Comparison of ENCODE assay signal across 20 cellular contexts in the genomic region with DNA sequence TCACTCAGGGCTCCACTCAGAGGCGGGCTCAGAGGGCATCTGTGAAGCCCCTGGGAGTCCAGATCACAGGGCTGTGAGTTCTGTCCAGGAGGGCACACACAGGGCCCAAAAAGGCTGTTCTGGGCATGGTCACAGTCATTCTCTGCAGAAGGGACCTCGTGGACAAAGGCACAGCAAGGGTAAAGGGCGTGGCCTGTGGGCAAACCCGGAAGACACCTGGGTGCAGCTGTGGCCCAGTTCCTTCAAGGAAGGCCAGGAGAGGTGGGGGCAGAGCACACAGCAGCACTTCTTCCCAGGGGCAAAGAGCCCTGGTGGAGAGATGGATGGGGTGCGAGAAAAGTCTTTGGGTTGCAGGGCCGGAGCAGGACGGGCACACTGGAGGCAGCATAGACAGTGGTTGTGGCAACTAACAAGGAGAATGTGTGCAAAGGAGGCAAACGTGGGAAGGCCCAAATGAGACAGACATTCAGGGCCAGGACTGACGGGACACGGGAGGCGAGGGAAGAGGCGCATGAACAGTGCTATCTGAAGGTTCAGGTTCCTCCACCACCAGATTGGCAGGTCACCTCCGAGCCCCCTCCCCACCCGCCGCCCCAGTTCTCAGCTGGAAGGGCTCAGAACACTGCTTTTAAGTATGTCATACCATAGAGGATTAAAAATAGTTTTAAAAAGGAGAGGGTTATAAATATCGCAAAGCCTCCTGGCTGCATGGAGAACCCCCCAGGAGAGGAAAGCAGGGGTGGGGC. TPM values are rescaled to one million over a fixed set of nuclear protein-coding genes. Genes with fewer than 3 reads are reported as not detected.
DNase-seq lines count a peak whose midpoint lies in the region; ATAC-seq, FAIRE-seq and TF ChIP-seq lines count a peak whose summit lies in the region.
"Had no signal": no experiment of that assay in that cellular context is flagged by ENCODE, and none has a peak within 500 bp of the region (broad histone marks: within the 10 kb centered on the region; RNA-seq: fewer than 3 reads in every experiment).

No MANE protein-coding gene starts in this region.

- no peak overlapping the region for H3K4me2 ChIP-seq in HepG2 (ENCODE audit: low read depth, low read length)
- H3K4me2 ChIP-seq in endothelial cell of umbilical vein (ENCODE audit: insufficient read depth, low read length) = no peak overlapping the region
- no peak overlapping the region for H3K4me2 ChIP-seq in OCI-LY7 (ENCODE audit: low read length)

- dilution Hi-C loops in endothelial cell of umbilical vein (cut with MboI; ENCODE audit: extremely low pct_ligation_motif_present, low sequenced_read_pairs) = no loop called here

- intact Hi-C loops in HepG2 (cut with micrococcal nuclease; ENCODE audit: unreplicated experiment) (no loop called here), endothelial cell of umbilical vein (cut with micrococcal nuclease) (no loop called here), OCI-LY7 (cut with micrococcal nuclease; ENCODE audit: unreplicated experiment) (no loop called here)

- DNase-seq in HepG2 (ENCODE audit: low spot score) (no peak), endothelial cell of umbilical vein (ENCODE audit: low read depth, low spot score) (no peak), progenitor cell of endocrine pancreas (ENCODE audit: low spot score, unreplicated experiment) (no peak), OCI-LY7 (ENCODE audit: low spot score) (no peak), NCI-H1694 (lab: John Stamatoyannopoulos, UW) (no peak)
- DNase-seq in stimulated activated CD4-positive, alpha-beta T cell treated with anti-CD3 and anti-CD28 coated beads, Interleukin-4, amount 100 ng/mL, for 1 hour = no peak
- no peak for DNase-seq in stimulated activated naive CD8-positive, alpha-beta T cell treated with anti-CD3 and anti-CD28 coated beads, Interleukin-15, amount 100 ng/mL, for 72 hours
- DNase-seq: 8988T; BE2C; CD8-positive, alpha-beta T cell; DND-41; KBM-7; NCI-H1436; NCI-H2081; NCI-H510A; Peyer's patch had no signal

- H3K36me3 ChIP-seq in liver (ENCODE audit: control insufficient read depth in 4 of 4, insufficient read depth in 3 of 4, low read depth in 1 of 4, low read length in 3 of 4) = no peaks in the 10 kb centered on the region
- no peaks in the 10 kb centered on the region for H3K36me3 ChIP-seq in HepG2 (replicated peaks in 1 of 2; ENCODE audit: control insufficient read depth in 1 of 2, insufficient read depth in 2 of 2, low read length in 2 of 2)
- H3K36me3 ChIP-seq in endothelial cell of umbilical vein (ENCODE audit: control insufficient read depth in 2 of 2, extremely low read depth in 1 of 2, insufficient read depth in 2 of 2, low read length in 2 of 2) = no peaks in the 10 kb centered on the region
- H3K36me3 ChIP-seq in OCI-LY7 (ENCODE audit: insufficient read depth, low read length) = no peaks in the 10 kb centered on the region
- H3K36me3 ChIP-seq: BE2C, Peyer's patch had no signal

- FAIRE-seq in HepG2 (lab: Jason Lieb, UNC) = no peak
- FAIRE-seq in endothelial cell of umbilical vein (lab: Jason Lieb, UNC) = no peak
- FAIRE-seq: G401.6, H1 had no signal

- no peaks in the 10 kb centered on the region for H3K9me3 ChIP-seq in liver (ENCODE audit: control insufficient read depth in 4 of 4, low read length in 3 of 4)
- H3K9me3 ChIP-seq in HepG2 (ENCODE audit: low read length) = no peaks in the 10 kb centered on the region
- H3K9me3 ChIP-seq in endothelial cell of umbilical vein (replicated peaks; ENCODE audit: control insufficient read depth, insufficient read depth, low read length) = no peaks in the 10 kb centered on the region
- no peaks in the 10 kb centered on the region for H3K9me3 ChIP-seq in OCI-LY7 (ENCODE audit: low read length)
- H3K9me3 ChIP-seq: BE2C, Peyer's patch had no signal

- H3K36me3 Mint-ChIP-seq in progenitor cell of endocrine pancreas (ENCODE audit: insufficient read depth) = peaks cover 2% of the 10 kb centered on the region
- H3K36me3 Mint-ChIP-seq: CD8-positive, alpha-beta T cell had no signal

- H3K9me2 ChIP-seq in OCI-LY7 (ENCODE audit: insufficient read depth, low read length) = no peaks in the 10 kb centered on the region

- H3K27me3 Mint-ChIP-seq in progenitor cell of endocrine pancreas = peaks cover 30% of the 10 kb centered on the region
- H3K27me3 Mint-ChIP-seq in stimulated activated naive CD8-positive, alpha-beta T cell treated with anti-CD3 and anti-CD28 coated beads, Interleukin-15, amount 100 ng/mL, for 72 hours = peaks cover 24% of the 10 kb centered on the region

- TF ChIP-seq RAD21 in liver (IDR thresholded peaks at IDR 0.05) = no peak
- TF ChIP-seq RAD21 in HepG2 (CRISPR knock-in tag; IDR thresholded peaks at IDR 0.05) = no peak

- no peaks in the 10 kb centered on the region for H3K9me3 Mint-ChIP-seq in progenitor cell of endocrine pancreas (ENCODE audit: low read depth)
- H3K9me3 Mint-ChIP-seq in stimulated activated naive CD8-positive, alpha-beta T cell treated with anti-CD3 and anti-CD28 coated beads, Interleukin-15, amount 100 ng/mL, for 72 hours = no peaks in the 10 kb centered on the region
- H3K9me3 Mint-ChIP-seq: CD8-positive, alpha-beta T cell had no signal

- CTCF ChIA-PET in HepG2 (lab: Yijun Ruan, JAX; ENCODE audit: low intra/inter-chr PET ratio, low total read pairs) = no interaction called here
- CTCF ChIA-PET in endothelial cell of umbilical vein (lab: Charles Lee) = no interaction called here
- CTCF ChIA-PET in OCI-LY7 (lab: Charles Lee; ENCODE audit: unreplicated experiment) = interaction anchor here (0.5 kb wide), 1 partner anchor 162 kb away, joined by 4 read pairs; no protein-coding TSS in a partner anchor

- no peak overlapping the region for H3K4me3 Mint-ChIP-seq in progenitor cell of endocrine pancreas (ENCODE audit: low read depth)
- H3K4me3 Mint-ChIP-seq in stimulated activated naive CD8-positive, alpha-beta T cell treated with anti-CD3 and anti-CD28 coated beads, Interleukin-15, amount 100 ng/mL, for 72 hours = no peak overlapping the region
- H3K4me3 Mint-ChIP-seq: CD8-positive, alpha-beta T cell had no signal

- H2AFZ ChIP-seq in HepG2 (ENCODE audit: low read length) (no peak overlapping the region), endothelial cell of umbilical vein (ENCODE audit: low read depth, low read length) (no peak overlapping the region), OCI-LY7 (ENCODE audit: low read length) (no peak overlapping the region)

- H3K27me3 ChIP-seq in liver (ENCODE audit: control insufficient read depth in 4 of 4, insufficient read depth in 4 of 4, low read length in 3 of 4) (no peaks in the 10 kb centered on the region), HepG2 (ENCODE audit: control insufficient read depth in 1 of 2, insufficient read depth in 2 of 2, low read length in 2 of 2) (no peaks in the 10 kb centered on the region), endothelial cell of umbilical vein (ENCODE audit: control insufficient read depth in 2 of 2, insufficient read depth in 2 of 2, low read length in 2 of 2) (no peaks in the 10 kb centered on the region)
- H3K27me3 ChIP-seq: BE2C, Peyer's patch had no signal

- H4K20me1 ChIP-seq in HepG2 (ENCODE audit: insufficient read depth, low read length) (no peaks in the 10 kb centered on the region; the same call in 1 of the 2 replicates), endothelial cell of umbilical vein (replicated peaks; ENCODE audit: control insufficient read depth, extremely low read depth, insufficient read depth, low read length) (no peaks in the 10 kb centered on the region), OCI-LY7 (ENCODE audit: insufficient read depth, low read length) (no peaks in the 10 kb centered on the region)

- in situ Hi-C loops in HepG2 (cut with HindIII; ENCODE audit: extremely low pct_ligation_motif_present, low pct_unique_long_range_greater_than_20kb) = no loop called here

- no peak overlapping the region for H3K9ac ChIP-seq in liver (ENCODE audit: low read depth in 1 of 2, low read length in 2 of 2)
- H3K9ac ChIP-seq in HepG2 (ENCODE audit: insufficient read depth, low read depth, low read length) = no peak overlapping the region
- no peak overlapping the region for H3K9ac ChIP-seq in endothelial cell of umbilical vein (replicated peaks; ENCODE audit: extremely low read depth, insufficient read depth, low read length)

- peaks cover 8% of the 10 kb centered on the region for H3K4me1 Mint-ChIP-seq in progenitor cell of endocrine pancreas (ENCODE audit: low read depth)
- peaks cover 15% of the 10 kb centered on the region for H3K4me1 Mint-ChIP-seq in stimulated activated naive CD8-positive, alpha-beta T cell treated with anti-CD3 and anti-CD28 coated beads, Interleukin-15, amount 100 ng/mL, for 72 hours

- H3K79me2 ChIP-seq in HepG2 (ENCODE audit: insufficient read depth, low read length) = peaks cover 9% of the 10 kb centered on the region
- no peaks in the 10 kb centered on the region for H3K79me2 ChIP-seq in endothelial cell of umbilical vein (ENCODE audit: control insufficient read depth, insufficient read depth, low read length)
- H3K79me2 ChIP-seq in OCI-LY7 (ENCODE audit: insufficient read depth, low read depth, low read length) = no peaks in the 10 kb centered on the region

- POLR2A ChIA-PET in HepG2 (lab: Yijun Ruan, JAX) = no interaction called here
- POLR2A ChIA-PET in endothelial cell of umbilical vein (lab: Charles Lee) = no interaction called here
- POLR2A ChIA-PET in OCI-LY7 (lab: Charles Lee) = no interaction called here

- TF ChIP-seq POLR2A in HepG2 (IDR thresholded peaks at IDR 0.05; ENCODE audit: insufficient read depth in 1 of 2, low read depth in 2 of 2, low read length in 2 of 2) (no peak), endothelial cell of umbilical vein (IDR thresholded peaks at IDR 0.05; ENCODE audit: low read depth, low read length) (no peak)

- H3K9me1 ChIP-seq in endothelial cell of umbilical vein (replicated peaks; ENCODE audit: control insufficient read depth, extremely low read depth, insufficient read depth, low read length) = no peaks in the 10 kb centered on the region

- BruUV-seq in HepG2 (replicated peaks; lab: Mats Ljungman, UMichigan) (no TSS peak), endothelial cell of umbilical vein (replicated peaks; lab: Mats Ljungman, UMichigan) (no TSS peak), OCI-LY7 (replicated peaks; lab: Mats Ljungman, UMichigan) (no TSS peak)

- H3K4me3 ChIP-seq in liver (ENCODE audit: low read depth in 1 of 3, low read length in 3 of 3) (no peak overlapping the region), HepG2 (replicated peaks in 1 of 3; ENCODE audit: insufficient read depth in 1 of 3, low read depth in 2 of 3, low read length in 3 of 3) (no peak overlapping the region), endothelial cell of umbilical vein (replicated peaks in 1 of 3; ENCODE audit: insufficient read depth in 1 of 3, low read depth in 1 of 3, low read length in 3 of 3) (no peak overlapping the region), OCI-LY7 (ENCODE audit: low read depth, low read length, poor library complexity, severe bottlenecking) (no peak overlapping the region)
- H3K4me3 ChIP-seq: Peyer's patch had no signal

- TF ChIP-seq CTCF in liver (IDR thresholded peaks at IDR 0.05; ENCODE audit: low read depth, low read length, missing input control) = no peak
- no peak for TF ChIP-seq CTCF in HepG2 (CRISPR knock-in tag; IDR thresholded peaks at IDR 0.05)
- no peak for TF ChIP-seq CTCF in endothelial cell of umbilical vein (IDR thresholded peaks at IDR 0.05; ENCODE audit: extremely low read depth in 1 of 2, insufficient read depth in 1 of 2, low read depth in 1 of 2, low read length in 2 of 2)
- TF ChIP-seq CTCF in progenitor cell of endocrine pancreas (IDR thresholded peaks at IDR 0.05; ENCODE audit: unreplicated experiment) = no peak
- no peak for TF ChIP-seq CTCF in OCI-LY7 (conservative IDR thresholded peaks at IDR 0.05; ENCODE audit: low read length)

- WGBS in liver = 88% methylated on average over 16 of the region's 16 CpGs
- 95% methylated on average over 16 of the region's 16 CpGs for WGBS in HepG2 (ENCODE audit: low lambda C conversion rate)

- ATAC-seq in HepG2 = no peak
- ATAC-seq in stimulated activated naive CD8-positive, alpha-beta T cell treated with anti-CD3 and anti-CD28 coated beads, Interleukin-15, amount 100 ng/mL, for 72 hours = no peak
- ATAC-seq: CD8-positive, alpha-beta T cell; Right ventricle myocardium inferior had no signal

- H3K4me1 ChIP-seq in liver (ENCODE audit: control insufficient read depth in 4 of 4, insufficient read depth in 4 of 4, low read length in 3 of 4) = peaks cover 28 to 87% (median 72%) of the 10 kb centered on the region in 4 donors
- H3K4me1 ChIP-seq in HepG2 (ENCODE audit: insufficient read depth, low read length) = peaks cover 79% of the 10 kb centered on the region
- peaks cover 14% of the 10 kb centered on the region for H3K4me1 ChIP-seq in endothelial cell of umbilical vein (ENCODE audit: control insufficient read depth, extremely low read depth, insufficient read depth, low read length)
- peaks cover 31% of the 10 kb centered on the region for H3K4me1 ChIP-seq in OCI-LY7 (ENCODE audit: insufficient read depth, low read length, poor library complexity, severe bottlenecking)

- H3K27ac ChIP-seq in liver (ENCODE audit: low read depth in 1 of 2, low read length in 2 of 2) (peak overlapping the region; percentile 23 to 27), HepG2 (ENCODE audit: extremely low read length, insufficient read depth, low read length) (no peak overlapping the region), endothelial cell of umbilical vein (ENCODE audit: insufficient read depth, low read depth, low read length) (peak overlapping the region; percentile 49), OCI-LY7 (ENCODE audit: low read depth, low read length, poor library complexity, severe bottlenecking) (no peak overlapping the region)

- TF ChIP-seq EP300 in HepG2 (IDR thresholded peaks at IDR 0.05; ENCODE audit: low read depth in 2 of 2, low read length in 2 of 2) (no peak), HepG2 (CRISPR knock-in tag; IDR thresholded peaks at IDR 0.05; ENCODE audit: borderline replicate concordance) (no peak)

- peak overlapping the region; percentile 82 for H3K27ac Mint-ChIP-seq in progenitor cell of endocrine pancreas
- H3K27ac Mint-ChIP-seq in stimulated activated naive CD8-positive, alpha-beta T cell treated with anti-CD3 and anti-CD28 coated beads, Interleukin-15, amount 100 ng/mL, for 72 hours = no peak overlapping the region
- H3K27ac Mint-ChIP-seq: CD8-positive, alpha-beta T cell had no signal

RNA-seq across cellular contexts. Expression of gene CLMN, which starts 8.9 kb away (rescaled TPM):
- 10 to 100 TPM in 1 of 2 donors, 1 to 10 TPM in 1; 6.0 to 40.1 TPM for total RNA-seq in liver
- polyA plus RNA-seq in liver = 10 to 100 TPM in 1 of 2 donors, 1 to 10 TPM in 1; 8.2 to 41.1 TPM
- 15.1 and 16.2 TPM in 2 replicates for total RNA-seq in HepG2 (2016; rRNA removed; fragmentation: Illumina TruSeq; extraction: Trizol)
- 4.4 and 5.9 TPM in 2 replicates for total RNA-seq in HepG2 (2016; cell fraction: cytosol; rRNA removed; fragmentation: Illumina TruSeq; extraction: Trizol; ENCODE audit: low read depth)
- total RNA-seq in HepG2 (2016; cell fraction: insoluble cytoplasmic fraction; rRNA removed; fragmentation: Illumina TruSeq; extraction: Trizol) = 13.1 and 14.8 TPM in 2 replicates
- total RNA-seq in HepG2 (2016; cell fraction: membrane; rRNA removed; fragmentation: Illumina TruSeq; extraction: Trizol) = 8.6 and 9.0 TPM in 2 replicates
- total RNA-seq in HepG2 (2016; cell fraction: nucleus; rRNA removed; fragmentation: Illumina TruSeq; extraction: Trizol) = 21.4 and 22.0 TPM in 2 replicates
- 16.4 and 16.7 TPM in 2 replicates for polyA plus RNA-seq in HepG2 (2011; rRNA removed)
- polyA plus RNA-seq in HepG2 (2011; cell fraction: cytosol; rRNA removed) = 5.7 and 6.9 TPM in 2 replicates
- 55.9 and 58.4 TPM in 2 replicates for polyA plus RNA-seq in HepG2 (2011; cell fraction: nucleus; rRNA removed)
- 12.5 and 17.3 TPM in 2 replicates for polyA plus RNA-seq in HepG2 (2012)
- 4.6 and 4.9 TPM in 2 replicates for polyA plus RNA-seq in HepG2 (2016; cell fraction: cytosol; fragmentation: Illumina TruSeq; extraction: Trizol; ENCODE audit: low read depth)
- polyA plus RNA-seq in HepG2 (2016; cell fraction: insoluble cytoplasmic fraction; fragmentation: Illumina TruSeq; extraction: Trizol; ENCODE audit: low read depth) = 10.5 and 11.4 TPM in 2 replicates
- 7.1 and 7.5 TPM in 2 replicates for polyA plus RNA-seq in HepG2 (2016; cell fraction: membrane; fragmentation: Illumina TruSeq; extraction: Trizol; ENCODE audit: low read depth)
- polyA plus RNA-seq in HepG2 (2016; cell fraction: nucleus; fragmentation: Illumina TruSeq; extraction: Trizol; ENCODE audit: insufficient read depth, low read depth) = 24.4 and 27.2 TPM in 2 replicates
- 0.51 and 12.1 TPM in 2 replicates for polyA minus RNA-seq in HepG2 (2011; rRNA and poly(A)+ RNA removed; ENCODE audit: low replicate concordance)
- 8.5 and 10.6 TPM in 2 replicates for polyA minus RNA-seq in HepG2 (2011; cell fraction: cytosol; rRNA and poly(A)+ RNA removed)
- polyA minus RNA-seq in HepG2 (2011; cell fraction: nucleus; rRNA and poly(A)+ RNA removed) = 45.1 and 53.1 TPM in 2 replicates
- total RNA-seq in endothelial cell of umbilical vein = 8.4 and 9.6 TPM in 2 replicates
- polyA plus RNA-seq in endothelial cell of umbilical vein = 0.67 and 0.72 TPM in 2 replicates
- 1.4 and 1.6 TPM in 2 replicates for polyA plus RNA-seq in endothelial cell of umbilical vein (2011; cell fraction: cytosol; rRNA removed)
- polyA plus RNA-seq in endothelial cell of umbilical vein (2011; cell fraction: nucleus; rRNA removed) = 5.6 and 6.1 TPM in 2 replicates
- 4.0 and 5.9 TPM in 2 replicates for polyA plus RNA-seq in endothelial cell of umbilical vein (2012)
- 2.8 and 3.2 TPM in 2 replicates for polyA minus RNA-seq in endothelial cell of umbilical vein
- polyA minus RNA-seq in endothelial cell of umbilical vein (2011; cell fraction: cytosol; rRNA and poly(A)+ RNA removed) = 1.0 TPM
- polyA minus RNA-seq in endothelial cell of umbilical vein (2011; cell fraction: nucleus; rRNA and poly(A)+ RNA removed) = 4.1 and 5.3 TPM in 2 replicates
- 25.3 and 31.5 TPM in 2 replicates for total RNA-seq in progenitor cell of endocrine pancreas
- total RNA-seq in OCI-LY7 (2014; rRNA removed; shearing (Covaris generic)) = 5.8 and 6.8 TPM in 2 replicates
- total RNA-seq in OCI-LY7 (2022) = 12.0 and 13.0 TPM in 2 replicates

Comparison
In these comparisons a context has a peak if more than half of its experiments do, and no peak if none do; other contexts are left out.
1. H3K27ac ChIP-seq: peak in liver (2 of 2) and endothelial cell of umbilical vein (single experiment); none in HepG2 (single experiment) and OCI-LY7 (single experiment).